ENCODE assay signal across 18 cellular contexts in genomic region chr15:98330692-98331435, GRCh38.
DNase-seq lines count a peak whose midpoint lies in the region; ATAC-seq and TF ChIP-seq lines count a peak whose summit lies in the region.
"Had no signal": no experiment of that assay in that cellular context is flagged by ENCODE, and none has a peak within 500 bp of the region (broad histone marks: within the 10 kb centered on the region; RNA-seq: fewer than 3 reads in every experiment).

No MANE protein-coding gene starts in this region.

- H3K27ac ChIP-seq in right atrium auricular region, result no peak overlapping the region
- H3K27ac ChIP-seq in right cardiac atrium (ENCODE audit: low read length), result no peak overlapping the region
- H3K27ac ChIP-seq in vagina, result no peak overlapping the region
- H3K27ac ChIP-seq: BLaER1, GM23248, SJCRH30 had no signal

- WGBS in right cardiac atrium, result 57% methylated on average over 10 of the region's 10 CpGs

- H3K36me3 ChIP-seq in right atrium auricular region (no peaks in the 10 kb centered on the region), vagina (no peaks in the 10 kb centered on the region)
- H3K36me3 ChIP-seq: BLaER1, SJCRH30 had no signal

- intact Hi-C loops in right cardiac atrium (cut with DNase I), result no loop called here
- intact Hi-C loops in vagina (cut with DNase I), result no loop called here

- no peak for ATAC-seq in right cardiac atrium
- no peak for ATAC-seq in natural killer cell treated with Interleukin-12 subunit alpha and Interleukin-12 subunit beta and Interleukin-15 and Interleukin-18, amount 100 ng/mL, for 72 hours
- ATAC-seq in GM18858 (IDR thresholded peaks at IDR 0.05; ENCODE audit: unreplicated experiment), result no peak
- ATAC-seq: CD8-positive, alpha-beta T cell; GM12878; HCT116; K562; T-helper 17 cell had no signal

- H3K9me3 Mint-ChIP-seq in natural killer cell treated with Interleukin-12 subunit alpha and Interleukin-12 subunit beta and Interleukin-15 and Interleukin-18, amount 100 ng/mL, for 72 hours, result no peaks in the 10 kb centered on the region
- H3K9me3 Mint-ChIP-seq: CD8-positive, alpha-beta T cell had no signal

- no peaks in the 10 kb centered on the region for H3K36me3 Mint-ChIP-seq in natural killer cell treated with Interleukin-12 subunit alpha and Interleukin-12 subunit beta and Interleukin-15 and Interleukin-18, amount 100 ng/mL, for 72 hours
- H3K36me3 Mint-ChIP-seq: CD8-positive, alpha-beta T cell had no signal

- H3K4me1 ChIP-seq in right atrium auricular region (no peaks in the 10 kb centered on the region), right cardiac atrium (ENCODE audit: control insufficient read depth, insufficient read depth, low read length) (no peaks in the 10 kb centered on the region), vagina (no peaks in the 10 kb centered on the region)
- H3K4me1 ChIP-seq: BLaER1, SJCRH30 had no signal

- TF ChIP-seq CTCF in right atrium auricular region (IDR thresholded peaks at IDR 0.05) (no peak), vagina (IDR thresholded peaks at IDR 0.05) (no peak)

- H3K27me3 ChIP-seq in right atrium auricular region (no peaks in the 10 kb centered on the region), right cardiac atrium (ENCODE audit: control insufficient read depth, insufficient read depth) (peaks cover 2% of the 10 kb centered on the region), vagina (no peaks in the 10 kb centered on the region)
- H3K27me3 ChIP-seq: BLaER1, SJCRH30 had no signal

- H3K4me1 Mint-ChIP-seq in natural killer cell treated with Interleukin-12 subunit alpha and Interleukin-12 subunit beta and Interleukin-15 and Interleukin-18, amount 100 ng/mL, for 72 hours (ENCODE audit: low read depth in 2 of 2), result no peaks in the 10 kb centered on the region
- H3K4me1 Mint-ChIP-seq: T-helper 17 cell had no signal

- H3K27ac Mint-ChIP-seq in natural killer cell treated with Interleukin-12 subunit alpha and Interleukin-12 subunit beta and Interleukin-15 and Interleukin-18, amount 100 ng/mL, for 72 hours, result no peak overlapping the region
- H3K27ac Mint-ChIP-seq: CD8-positive, alpha-beta T cell; T-helper 17 cell had no signal

- H3K9me3 ChIP-seq in right atrium auricular region (peaks cover 0 to 5% of the 10 kb centered on the region in 2 donors), right cardiac atrium (ENCODE audit: control insufficient read depth, low read length) (no peaks in the 10 kb centered on the region), vagina (no peaks in the 10 kb centered on the region)
- H3K9me3 ChIP-seq: BLaER1, SJCRH30 had no signal

- H3K27me3 Mint-ChIP-seq in natural killer cell treated with Interleukin-12 subunit alpha and Interleukin-12 subunit beta and Interleukin-15 and Interleukin-18, amount 100 ng/mL, for 72 hours, result peaks cover 19% of the 10 kb centered on the region in 2 donors

- TF ChIP-seq POLR2A in vagina (IDR thresholded peaks at IDR 0.05), result no peak

- H3K4me3 ChIP-seq in right atrium auricular region, result no peak overlapping the region
- no peak overlapping the region for H3K4me3 ChIP-seq in right cardiac atrium (ENCODE audit: low read length)
- no peak overlapping the region for H3K4me3 ChIP-seq in vagina
- H3K4me3 ChIP-seq: BLaER1, GM12878, GM23248, K562, SJCRH30 had no signal

- no peak overlapping the region for H3K4me3 Mint-ChIP-seq in natural killer cell treated with Interleukin-12 subunit alpha and Interleukin-12 subunit beta and Interleukin-15 and Interleukin-18, amount 100 ng/mL, for 72 hours
- H3K4me3 Mint-ChIP-seq: CD8-positive, alpha-beta T cell; T-helper 17 cell had no signal

- DNase-seq in right atrium auricular region (ENCODE audit: low spot score) (peak; percentile 52), right cardiac atrium (no peak), NCI-H2029 (lab: John Stamatoyannopoulos, UW) (peak; percentile 60), NCI-H748 treated with DMSO at 0.1 percent for 48 hours (lab: John Stamatoyannopoulos, UW) (peak; percentile 86), vagina (ENCODE audit: extremely low spot score in 2 of 2) (peak; percentile 43 to 44), T-helper 2 cell (no peak)
- no peak for DNase-seq in natural killer cell treated with Interleukin-12 subunit alpha and Interleukin-12 subunit beta and Interleukin-15 and Interleukin-18, amount 100 ng/mL, for 72 hours (ENCODE audit: low spot score)
- DNase-seq: CD8-positive, alpha-beta T cell; GDM1; GM23248; RPMI8226; SJCRH30; T-helper 17 cell had no signal

Comparison
In these comparisons a context has a peak if more than half of its experiments do, and no peak if none do; other contexts are left out.
1. DNase-seq: peak in right atrium auricular region (single experiment), NCI-H2029 (single experiment), NCI-H748 treated with DMSO at 0.1 percent for 48 hours (single experiment) and vagina (2 of 2); none in right cardiac atrium (0 of 3), natural killer cell treated with Interleukin-12 subunit alpha and Interleukin-12 subunit beta and Interleukin-15 and Interleukin-18, amount 100 ng/mL, for 72 hours (single experiment) and T-helper 2 cell (0 of 5).